Comparison of ENCODE assay signal across 9 cellular contexts in the genomic region with DNA sequence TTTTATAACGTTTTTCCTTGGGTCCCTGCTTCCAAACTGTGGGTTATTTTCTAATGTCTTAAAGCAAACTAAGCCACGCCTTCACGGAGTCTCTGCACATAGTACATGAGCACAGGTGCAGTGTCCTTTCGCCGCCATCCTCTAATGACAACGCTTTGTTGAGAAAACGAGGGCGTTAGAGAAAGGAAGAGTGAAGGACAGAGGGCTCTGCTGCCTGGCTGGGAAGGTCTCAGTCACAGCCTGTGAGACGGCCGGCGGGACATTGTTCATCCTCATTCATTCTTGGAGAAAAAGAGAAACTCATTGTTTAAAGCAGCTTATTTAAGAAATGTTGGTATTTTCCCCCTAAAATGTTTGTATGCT. TPM values are rescaled to one million over a fixed set of nuclear protein-coding genes. Genes with fewer than 3 reads are reported as not detected.
A peak's percentile ranks its signal among the peaks of the same experiment; 100 is the strongest.
DNase-seq lines count a peak whose midpoint lies in the region; FAIRE-seq and TF ChIP-seq lines count a peak whose summit lies in the region.
"Had no signal": no experiment of that assay in that cellular context is flagged by ENCODE, and none has a peak within 500 bp of the region (broad histone marks: within the 10 kb centered on the region; RNA-seq: fewer than 3 reads in every experiment).

No MANE protein-coding gene starts in this region.

- CTCF ChIA-PET in endothelial cell of umbilical vein (lab: Charles Lee): interaction anchor here (2.0 to 5.5 kb wide), 3 partner anchors 102 to 156 kb away, joined by 9 to 73 read pairs (median 13); no protein-coding TSS in a partner anchor

- H3K27ac ChIP-seq in OCI-LY1 (ENCODE audit: low read depth, low read length, poor library complexity, severe bottlenecking) (no peak overlapping the region), endothelial cell of umbilical vein (ENCODE audit: insufficient read depth, low read depth, low read length) (peak overlapping the region; percentile 56), parathyroid adenoma (no peak overlapping the region)

- TF ChIP-seq CTCF in OCI-LY1 (IDR thresholded peaks at IDR 0.05; ENCODE audit: low read length): no peak
- no peak for TF ChIP-seq CTCF in endothelial cell of umbilical vein (IDR thresholded peaks at IDR 0.05; ENCODE audit: extremely low read depth in 1 of 2, insufficient read depth in 1 of 2, low read depth in 1 of 2, low read length in 2 of 2)
- no peak for TF ChIP-seq CTCF in parathyroid adenoma (IDR thresholded peaks at IDR 0.05)

- TF ChIP-seq POLR2A in endothelial cell of umbilical vein (IDR thresholded peaks at IDR 0.05; ENCODE audit: low read depth, low read length): no peak

- POLR2A ChIA-PET in endothelial cell of umbilical vein (lab: Charles Lee): no interaction called here

- H3K36me3 ChIP-seq in ES-I3 (ENCODE audit: insufficient read depth, low read length) (no peaks in the 10 kb centered on the region), OCI-LY1 (ENCODE audit: insufficient read depth, low read length) (no peaks in the 10 kb centered on the region), endothelial cell of umbilical vein (ENCODE audit: control insufficient read depth in 2 of 2, extremely low read depth in 1 of 2, insufficient read depth in 2 of 2, low read length in 2 of 2) (no peaks in the 10 kb centered on the region), parathyroid adenoma (ENCODE audit: control insufficient read depth, insufficient read depth, low read length) (no peaks in the 10 kb centered on the region)

- intact Hi-C loops in endothelial cell of umbilical vein (cut with micrococcal nuclease): loop anchor here (2.0 kb wide), 1 partner anchor 102 kb away; no protein-coding TSS in a partner anchor

- no peaks in the 10 kb centered on the region for H3K9me2 ChIP-seq in OCI-LY1 (ENCODE audit: low read depth, low read length)

- no TSS peak for BruUV-seq in endothelial cell of umbilical vein (replicated peaks; lab: Mats Ljungman, UMichigan)

- H3K4me3 ChIP-seq in OCI-LY1 (ENCODE audit: low read depth, low read length, poor library complexity, severe bottlenecking) (peak overlapping the region; percentile 15), endothelial cell of umbilical vein (replicated peaks in 1 of 3; ENCODE audit: insufficient read depth in 1 of 3, low read depth in 1 of 3, low read length in 3 of 3) (no peak overlapping the region), parathyroid adenoma (ENCODE audit: low read depth, low read length) (no peak overlapping the region)

- H3K9me1 ChIP-seq in endothelial cell of umbilical vein (replicated peaks; ENCODE audit: control insufficient read depth, extremely low read depth, insufficient read depth, low read length): no peaks in the 10 kb centered on the region

- peak; percentile 24 for FAIRE-seq in endothelial cell of umbilical vein (lab: Jason Lieb, UNC)

- H3F3A ChIP-seq in OCI-LY1 (ENCODE audit: insufficient read depth, low read length): no peaks in the 10 kb centered on the region

- H3K4me1 ChIP-seq in ES-I3 (ENCODE audit: insufficient read depth, low read length) (peaks cover 12% of the 10 kb centered on the region), OCI-LY1 (ENCODE audit: insufficient read depth, low read length, severe bottlenecking) (peaks cover 6% of the 10 kb centered on the region), endothelial cell of umbilical vein (ENCODE audit: control insufficient read depth, extremely low read depth, insufficient read depth, low read length) (peaks cover 38% of the 10 kb centered on the region), parathyroid adenoma (no peaks in the 10 kb centered on the region)

- DNase-seq in endothelial cell of umbilical vein (ENCODE audit: low read depth, low spot score) (peak; percentile 21), COLO829 (ENCODE audit: low spot score) (no peak), kidney glomerular epithelial cell (lab: John Stamatoyannopoulos, UW) (no peak), midbrain (lab: John Stamatoyannopoulos, UW) (no peak), glomerular visceral epithelial cell (ENCODE audit: extremely low spot score) (no peak)
- DNase-seq: DMS79 had no signal

- H3K9ac ChIP-seq in ES-I3 (ENCODE audit: low read depth, low read length) (peak overlapping the region; percentile 25; the same call in 1 of the 2 replicates), OCI-LY1 (ENCODE audit: low read length) (no peak overlapping the region; the same call in 1 of the 2 replicates), endothelial cell of umbilical vein (replicated peaks; ENCODE audit: extremely low read depth, insufficient read depth, low read length) (peak overlapping the region; percentile 12), parathyroid adenoma (no peak overlapping the region)

- dilution Hi-C loops in endothelial cell of umbilical vein (cut with MboI; ENCODE audit: extremely low pct_ligation_motif_present, low sequenced_read_pairs): no loop called here

- H3K9me3 ChIP-seq in ES-I3 (ENCODE audit: control insufficient read depth, insufficient read depth, low read length) (no peaks in the 10 kb centered on the region), OCI-LY1 (ENCODE audit: low read length) (no peaks in the 10 kb centered on the region), endothelial cell of umbilical vein (replicated peaks; ENCODE audit: control insufficient read depth, insufficient read depth, low read length) (no peaks in the 10 kb centered on the region), parathyroid adenoma (ENCODE audit: control insufficient read depth, low read length) (no peaks in the 10 kb centered on the region)

- H3K4me2 ChIP-seq in OCI-LY1 (ENCODE audit: low read length): peak overlapping the region; percentile 51
- peak overlapping the region; percentile 38 for H3K4me2 ChIP-seq in endothelial cell of umbilical vein (ENCODE audit: insufficient read depth, low read length)
- H3K4me2 ChIP-seq in parathyroid adenoma (ENCODE audit: low read length): peak overlapping the region; percentile 59

- H4K20me1 ChIP-seq in OCI-LY1 (ENCODE audit: insufficient read depth, low read length): no peaks in the 10 kb centered on the region
- H4K20me1 ChIP-seq in endothelial cell of umbilical vein (replicated peaks; ENCODE audit: control insufficient read depth, extremely low read depth, insufficient read depth, low read length): no peaks in the 10 kb centered on the region

- H2AFZ ChIP-seq in OCI-LY1 (ENCODE audit: low read length): no peak overlapping the region; the same call in 1 of the 2 replicates
- peak overlapping the region; percentile 89 for H2AFZ ChIP-seq in endothelial cell of umbilical vein (ENCODE audit: low read depth, low read length)
- peak overlapping the region; percentile 53 for H2AFZ ChIP-seq in parathyroid adenoma

- H3K27me3 ChIP-seq in OCI-LY1 (ENCODE audit: insufficient read depth, low read length): 0 out of 2 replicates have a peak, but pooled peaks cover 5% of the 10 kb centered on the region
- H3K27me3 ChIP-seq in endothelial cell of umbilical vein (ENCODE audit: control insufficient read depth in 2 of 2, insufficient read depth in 2 of 2, low read length in 2 of 2): no peaks in the 10 kb centered on the region
- H3K27me3 ChIP-seq in parathyroid adenoma (ENCODE audit: control insufficient read depth, insufficient read depth, low read length): no peaks in the 10 kb centered on the region

- H3K79me2 ChIP-seq in OCI-LY1 (ENCODE audit: insufficient read depth, low read length) (no peaks in the 10 kb centered on the region), endothelial cell of umbilical vein (ENCODE audit: control insufficient read depth, insufficient read depth, low read length) (no peaks in the 10 kb centered on the region), parathyroid adenoma (no peaks in the 10 kb centered on the region)

TF ChIP-seq in endothelial cell of umbilical vein, 7 proteins besides CTCF, POLR2A, EP300 and RAD21:
- TF ChIP-seq FOS (IDR thresholded peaks at IDR 0.05; ENCODE audit: borderline replicate concordance, insufficient read depth, low read length) (no peak), MYC (IDR thresholded peaks at IDR 0.05; ENCODE audit: low read depth, low read length) (no peak), EZH2 (IDR thresholded peaks at IDR 0.05; ENCODE audit: borderline replicate concordance, low read depth, low read length, severe bottlenecking) (no peak), JUN (IDR thresholded peaks at IDR 0.05; ENCODE audit: borderline replicate concordance, insufficient read depth, insufficient read length, low read depth) (no peak), GATA2 (IDR thresholded peaks at IDR 0.05; ENCODE audit: insufficient read depth, insufficient read length, low read depth, low read length) (no peak), POLR2AphosphoS5 (IDR thresholded peaks at IDR 0.05; ENCODE audit: insufficient read depth, low read depth, low read length) (no peak)
- TF ChIP-seq, protein P1, sequence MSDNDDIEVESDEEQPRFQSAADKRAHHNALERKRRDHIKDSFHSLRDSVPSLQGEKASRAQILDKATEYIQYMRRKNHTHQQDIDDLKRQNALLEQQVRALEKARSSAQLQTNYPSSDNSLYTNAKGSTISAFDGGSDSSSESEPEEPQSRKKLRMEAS (IDR thresholded peaks at IDR 0.05; ENCODE audit: insufficient read depth, insufficient read length): no peak

RNA-seq across cellular contexts. Expression of a gene that starts 9.5 kb away (rescaled TPM):
- 4.9 and 6.1 TPM in 2 replicates for total RNA-seq in endothelial cell of umbilical vein
- 4.0 and 5.5 TPM in 2 replicates for polyA plus RNA-seq in endothelial cell of umbilical vein
- 2.3 and 3.2 TPM in 2 replicates for polyA plus RNA-seq in endothelial cell of umbilical vein (2011; cell fraction: cytosol; rRNA removed)
- 2.5 and 3.1 TPM in 2 replicates for polyA plus RNA-seq in endothelial cell of umbilical vein (2011; cell fraction: nucleus; rRNA removed)
- 16.2 and 17.4 TPM in 2 replicates for polyA plus RNA-seq in endothelial cell of umbilical vein (2012)
- 2.0 and 2.2 TPM in 2 replicates for polyA minus RNA-seq in endothelial cell of umbilical vein
- not detected for polyA minus RNA-seq in endothelial cell of umbilical vein (2011; cell fraction: cytosol; rRNA and poly(A)+ RNA removed)
- 0.38 and 0.82 TPM in 2 replicates for polyA minus RNA-seq in endothelial cell of umbilical vein (2011; cell fraction: nucleus; rRNA and poly(A)+ RNA removed)

Comparison
In these comparisons a context has a peak if more than half of its experiments do, and no peak if none do; other contexts are left out.
1. H3K9ac ChIP-seq: peak in ES-I3 (single experiment) and endothelial cell of umbilical vein (single experiment); none in OCI-LY1 (single experiment) and parathyroid adenoma (single experiment).
2. Peak in every context shown above with its lines, with median percentiles within 50 percentile points of each other: H3K4me2 ChIP-seq.